18 cellular contexts compared by ENCODE assay signal in genomic region chr3:47089605-47090004, GRCh38.
A peak's percentile ranks its signal among the peaks of the same experiment; 100 is the strongest.
DNase-seq lines count a peak whose midpoint lies in the region; ATAC-seq and TF ChIP-seq lines count a peak whose summit lies in the region.
"Had no signal": no experiment of that assay in that cellular context is flagged by ENCODE, and none has a peak within 500 bp of the region (broad histone marks: within the 10 kb centered on the region; RNA-seq: fewer than 3 reads in every experiment).

No MANE protein-coding gene starts in this region.

- no peaks in the 10 kb centered on the region for H3K4me1 ChIP-seq in Peyer's patch
- H3K4me1 ChIP-seq: BLaER1, Caco-2 had no signal

- H3K4me1 Mint-ChIP-seq in stimulated activated naive CD8-positive, alpha-beta T cell treated with anti-CD3 and anti-CD28 coated beads, Interleukin-15, Interleukin-2, amounts not matched to agents 100 ng/mL and 50 ng/mL, for 24 hours (ENCODE audit: low read depth), result no peaks in the 10 kb centered on the region
- peaks cover 2% of the 10 kb centered on the region for H3K4me1 Mint-ChIP-seq in mesothelial cell of epicardium
- H3K4me1 Mint-ChIP-seq in type B pancreatic cell (ENCODE audit: unreplicated experiment), result no peaks in the 10 kb centered on the region

- H3K27ac ChIP-seq in Peyer's patch, result peak overlapping the region in 3 of 4 donors; percentile 9 to 37 (median 37)
- H3K27ac ChIP-seq: BLaER1, KMS-11, PC-9 had no signal

- no peak for ATAC-seq in stimulated activated naive CD8-positive, alpha-beta T cell treated with anti-CD3 and anti-CD28 coated beads, Interleukin-15, Interleukin-2, amounts not matched to agents 100 U/mL and 50 U/mL, for 24 hours
- ATAC-seq: HepG2 had no signal

- no peaks in the 10 kb centered on the region for H3K27me3 Mint-ChIP-seq in stimulated activated naive CD8-positive, alpha-beta T cell treated with anti-CD3 and anti-CD28 coated beads, Interleukin-15, Interleukin-2, amounts not matched to agents 100 ng/mL and 50 ng/mL, for 24 hours
- H3K27me3 Mint-ChIP-seq in mesothelial cell of epicardium (ENCODE audit: low read depth), result no peaks in the 10 kb centered on the region
- H3K27me3 Mint-ChIP-seq in type B pancreatic cell, result no peaks in the 10 kb centered on the region

- no peaks in the 10 kb centered on the region for H3K9me3 ChIP-seq in Peyer's patch
- H3K9me3 ChIP-seq: BLaER1, Caco-2, MG63 had no signal

- H3K27ac Mint-ChIP-seq in stimulated activated naive CD8-positive, alpha-beta T cell treated with anti-CD3 and anti-CD28 coated beads, Interleukin-15, Interleukin-2, amounts not matched to agents 100 ng/mL and 50 ng/mL, for 24 hours, result peak overlapping the region; percentile 2
- H3K27ac Mint-ChIP-seq in mesothelial cell of epicardium, result peak overlapping the region; percentile 41
- H3K27ac Mint-ChIP-seq in type B pancreatic cell, result peak overlapping the region; percentile 27

- TF ChIP-seq CTCF in Peyer's patch (IDR thresholded peaks at IDR 0.05), result no peak
- TF ChIP-seq CTCF in mesothelial cell of epicardium (IDR thresholded peaks at IDR 0.05; ENCODE audit: unreplicated experiment), result no peak
- no peak for TF ChIP-seq CTCF in type B pancreatic cell (conservative IDR thresholded peaks at IDR 0.05)
- no peak for TF ChIP-seq CTCF in foreskin fibroblast (IDR thresholded peaks at IDR 0.05; ENCODE audit: low read depth, low read length)

- peaks cover 58% of the 10 kb centered on the region for H3K36me3 Mint-ChIP-seq in stimulated activated naive CD8-positive, alpha-beta T cell treated with anti-CD3 and anti-CD28 coated beads, Interleukin-15, Interleukin-2, amounts not matched to agents 100 ng/mL and 50 ng/mL, for 24 hours (ENCODE audit: low read depth)
- H3K36me3 Mint-ChIP-seq in mesothelial cell of epicardium (peaks cover 22% of the 10 kb centered on the region), type B pancreatic cell (peaks cover 24% of the 10 kb centered on the region)

- H3K36me3 ChIP-seq in Peyer's patch, result peaks cover 0 to 41% (median 0%) of the 10 kb centered on the region in 3 donors

- H3K9me3 Mint-ChIP-seq in stimulated activated naive CD8-positive, alpha-beta T cell treated with anti-CD3 and anti-CD28 coated beads, Interleukin-15, Interleukin-2, amounts not matched to agents 100 ng/mL and 50 ng/mL, for 24 hours, result no peaks in the 10 kb centered on the region
- H3K9me3 Mint-ChIP-seq in mesothelial cell of epicardium (no peaks in the 10 kb centered on the region), type B pancreatic cell (no peaks in the 10 kb centered on the region)

- no peak overlapping the region for H3K4me3 ChIP-seq in Peyer's patch
- H3K4me3 ChIP-seq in foreskin fibroblast (ENCODE audit: low read depth in 1 of 2, low read length in 2 of 2), result no peak overlapping the region
- H3K4me3 ChIP-seq: BLaER1, MG63, PC-9 had no signal

- no peak for TF ChIP-seq POLR2A in Peyer's patch (IDR thresholded peaks at IDR 0.05)

- no peak for DNase-seq in stimulated activated naive CD8-positive, alpha-beta T cell treated with anti-CD3 and anti-CD28 coated beads, Interleukin-15, Interleukin-2, amounts not matched to agents 100 U/mL and 50 U/mL, for 24 hours
- no peak for DNase-seq in Peyer's patch
- no peak for DNase-seq in mesothelial cell of epicardium (ENCODE audit: low spot score in 2 of 2, unreplicated experiment in 2 of 2)
- DNase-seq in type B pancreatic cell (ENCODE audit: extremely low spot score, unreplicated experiment), result no peak
- no peak for DNase-seq in stimulated activated CD8-positive, alpha-beta memory T cell treated with anti-CD3 and anti-CD28 coated beads, Interleukin-4, amount 100 ng/mL, for 48 hours
- no peak for DNase-seq in dermis blood vessel endothelial cell
- no peak for DNase-seq in foreskin fibroblast
- DNase-seq: Caco-2, DMS53, MG63, NCI-H1092 treated with DMSO at 0.1 percent for 48 hours, NCI-H1694, NCI-H345, PC-9 had no signal

- H3K4me3 Mint-ChIP-seq in stimulated activated naive CD8-positive, alpha-beta T cell treated with anti-CD3 and anti-CD28 coated beads, Interleukin-15, Interleukin-2, amounts not matched to agents 100 ng/mL and 50 ng/mL, for 24 hours, result no peak overlapping the region
- H3K4me3 Mint-ChIP-seq in mesothelial cell of epicardium (no peak overlapping the region), type B pancreatic cell (no peak overlapping the region)

- no peaks in the 10 kb centered on the region for H3K27me3 ChIP-seq in Peyer's patch
- H3K27me3 ChIP-seq: BLaER1, MG63 had no signal
